In genomic region chr11:130047141-130047540, GRCh38 we compare ENCODE assay signal across 20 cellular contexts. TPM values are rescaled to one million over a fixed set of nuclear protein-coding genes. Genes with fewer than 3 reads are reported as not detected.
DNase-seq lines count a peak whose midpoint lies in the region; ATAC-seq and TF ChIP-seq lines count a peak whose summit lies in the region.
"Had no signal": no experiment of that assay in that cellular context is flagged by ENCODE, and none has a peak within 500 bp of the region (broad histone marks: within the 10 kb centered on the region; RNA-seq: fewer than 3 reads in every experiment).

No MANE protein-coding gene starts in this region.

- H3K18ac ChIP-seq in IMR-90 (ENCODE audit: low read depth, low read length): no peak overlapping the region

- no peaks in the 10 kb centered on the region for H4K20me1 ChIP-seq in IMR-90 (ENCODE audit: insufficient read depth, low read length)
- H4K20me1 ChIP-seq: BLaER1 had no signal

- peak; percentile 18 for DNase-seq in DMS53 (lab: John Stamatoyannopoulos, UW)
- DNase-seq in DMS53 treated with DMSO at 0.1 percent for 48 hours (lab: John Stamatoyannopoulos, UW; ENCODE audit: unreplicated experiment): no peak
- peak; percentile 29 for DNase-seq in IMR-90
- peak; percentile 4 for DNase-seq in osteocyte (ENCODE audit: extremely low spot score, unreplicated experiment)
- DNase-seq in activated CD8-positive, alpha-beta memory T cell treated with anti-CD3 and anti-CD28 coated beads, Interleukin-2, amount 50 U/mL, for 4 hours: no peak
- DNase-seq in NCI-H128 (lab: John Stamatoyannopoulos, UW; ENCODE audit: unreplicated experiment): no peak
- no peak for DNase-seq in MG63
- DNase-seq: Caco-2; CD4-positive, CD25-positive, alpha-beta regulatory T cell; CD8-positive, alpha-beta T cell; DMS79 treated with DMSO at 0.1 percent for 48 hours; GF-D8; GM23248; H7; HFFc6 had no signal

- no peaks in the 10 kb centered on the region for H3K9me3 Mint-ChIP-seq in osteocyte (ENCODE audit: unreplicated experiment)
- H3K9me3 Mint-ChIP-seq: CD4-positive, CD25-positive, alpha-beta regulatory T cell; CD8-positive, alpha-beta T cell; HFFc6 had no signal

- intact Hi-C loops in IMR-90 (cut with micrococcal nuclease): no loop called here

- no peak overlapping the region for H4K8ac ChIP-seq in IMR-90 (ENCODE audit: low read depth in 2 of 2, low read length in 2 of 2)

- dilution Hi-C loops in IMR-90 (cut with HindIII; ENCODE audit: low sequenced_read_pairs, unreplicated experiment): no loop called here

- no peak for TF ChIP-seq CTCF in IMR-90 (conservative IDR thresholded peaks at IDR 0.05; ENCODE audit: low read depth, low read length)
- TF ChIP-seq CTCF in osteocyte (IDR thresholded peaks at IDR 0.05): no peak

- H3K9me1 ChIP-seq in IMR-90 (ENCODE audit: insufficient read depth, low read length): no peaks in the 10 kb centered on the region

- no peak overlapping the region for H3K14ac ChIP-seq in IMR-90 (replicated peaks; ENCODE audit: low read depth, low read length)

- H3K27me3 ChIP-seq in IMR-90 (ENCODE audit: control insufficient read depth, insufficient read depth, low read length) (no peaks in the 10 kb centered on the region), MG63 (no peaks in the 10 kb centered on the region)
- H3K27me3 ChIP-seq: BLaER1 had no signal

- H3K4me1 Mint-ChIP-seq in osteocyte (ENCODE audit: unreplicated experiment): peaks cover 2% of the 10 kb centered on the region

- no peaks in the 10 kb centered on the region for H3K27me3 Mint-ChIP-seq in osteocyte (ENCODE audit: unreplicated experiment)

- H2BK20ac ChIP-seq in IMR-90 (ENCODE audit: low read depth, low read length): no peak overlapping the region

- H3K36me3 ChIP-seq in IMR-90 (ENCODE audit: control insufficient read depth, insufficient read depth, low read length) (no peaks in the 10 kb centered on the region), MG63 (no peaks in the 10 kb centered on the region)
- H3K36me3 ChIP-seq: BLaER1 had no signal

- H3K9me3 ChIP-seq in IMR-90 (ENCODE audit: control insufficient read depth, insufficient read depth, low read length): no peaks in the 10 kb centered on the region
- H3K9me3 ChIP-seq in MG63: no peaks in the 10 kb centered on the region; the same call in 1 of the 2 replicates

- no peak overlapping the region for H2AK9ac ChIP-seq in IMR-90 (replicated peaks; ENCODE audit: low read depth, low read length, poor library complexity)

- ATAC-seq in IMR-90 (ENCODE audit: low read depth): no peak
- ATAC-seq: CD8-positive, alpha-beta T cell; HCT116 had no signal

- no peak for TF ChIP-seq POLR2A in IMR-90 (IDR thresholded peaks at IDR 0.05; ENCODE audit: low read depth, low read length)

- H3K79me1 ChIP-seq in IMR-90 (ENCODE audit: low read depth in 1 of 2, low read length in 2 of 2): no peaks in the 10 kb centered on the region

- no peak overlapping the region for H2BK5ac ChIP-seq in IMR-90 (ENCODE audit: low read depth, low read length, poor library complexity, severe bottlenecking)

- no peak overlapping the region for H2AFZ ChIP-seq in IMR-90 (replicated peaks; ENCODE audit: low read length, poor library complexity)
- H2AFZ ChIP-seq: GM23248 had no signal

- H2BK15ac ChIP-seq in IMR-90 (ENCODE audit: low read depth, low read length): no peak overlapping the region

- no peak for TF ChIP-seq RAD21 in IMR-90 (IDR thresholded peaks at IDR 0.05; ENCODE audit: low read length)

- H2BK120ac ChIP-seq in IMR-90 (ENCODE audit: low read depth, low read length): no peak overlapping the region

- no TSS peak for BruUV-seq in IMR-90 (replicated peaks; lab: Mats Ljungman, UMichigan)

- H3K56ac ChIP-seq in IMR-90 (ENCODE audit: extremely low read depth, insufficient read depth, low read length): no peak overlapping the region

- H3K4me3 ChIP-seq in IMR-90 (ENCODE audit: insufficient read depth, low read depth, low read length) (no peak overlapping the region), MG63 (no peak overlapping the region)
- H3K4me3 ChIP-seq: BLaER1, GM23248 had no signal

- H3K27ac ChIP-seq in IMR-90 (ENCODE audit: insufficient read depth, low read length): no peak overlapping the region
- H3K27ac ChIP-seq: 22Rv1, BLaER1, C4-2B, GM23248 had no signal

- no peak overlapping the region for H4K91ac ChIP-seq in IMR-90 (ENCODE audit: insufficient read depth, low read depth, low read length)

- H3K9ac ChIP-seq in IMR-90 (ENCODE audit: low read depth, low read length): no peak overlapping the region
- H3K9ac ChIP-seq: BLaER1, GM23248 had no signal

- no peak overlapping the region for H2AK5ac ChIP-seq in IMR-90 (ENCODE audit: low read depth, low read length)

- WGBS in IMR-90 (ENCODE audit: extremely low coverage in 2 of 2, insufficient read length in 1 of 2), 2 experiments: no CpG with 5 or more reads among the region's 1 CpG

- H4K5ac ChIP-seq in IMR-90 (ENCODE audit: low read depth, low read length): no peak overlapping the region

- POLR2A ChIA-PET in IMR-90 (lab: Charles Lee; ENCODE audit: unreplicated experiment): no interaction called here

- H3K4me2 ChIP-seq in IMR-90 (ENCODE audit: low read depth, low read length): no peak overlapping the region
- H3K4me2 ChIP-seq: BLaER1 had no signal

- no peak overlapping the region for H3K23ac ChIP-seq in IMR-90 (ENCODE audit: low read depth, low read length)

- CTCF ChIA-PET in IMR-90 (lab: Yijun Ruan, JAX): no interaction called here

- H3K27ac Mint-ChIP-seq in osteocyte (ENCODE audit: unreplicated experiment): no peak overlapping the region
- H3K27ac Mint-ChIP-seq: B cell; CD4-positive, CD25-positive, alpha-beta regulatory T cell; CD8-positive, alpha-beta T cell; HFFc6 had no signal

- H3K4me3 Mint-ChIP-seq in osteocyte (ENCODE audit: unreplicated experiment): no peak overlapping the region
- H3K4me3 Mint-ChIP-seq: B cell; CD4-positive, CD25-positive, alpha-beta regulatory T cell; CD8-positive, alpha-beta T cell; HFFc6 had no signal

- no peaks in the 10 kb centered on the region for H3K36me3 Mint-ChIP-seq in osteocyte (ENCODE audit: unreplicated experiment)
- H3K36me3 Mint-ChIP-seq: CD4-positive, CD25-positive, alpha-beta regulatory T cell; CD8-positive, alpha-beta T cell had no signal

- peaks cover 3% of the 10 kb centered on the region for H3K4me1 ChIP-seq in IMR-90 (ENCODE audit: control insufficient read depth, insufficient read depth, low read length)

- in situ Hi-C loops in IMR-90 (cut with MboI; ENCODE audit: low sequenced_read_pairs): no loop called here

- H3K4ac ChIP-seq in IMR-90 (ENCODE audit: low read depth, low read length): no peak overlapping the region

TF ChIP-seq in IMR-90, 13 proteins besides CTCF, POLR2A, EP300 and RAD21:
- no peak for TF ChIP-seq RFX5 (IDR thresholded peaks at IDR 0.05; ENCODE audit: low read depth, low read length)
- TF ChIP-seq SMC3 (IDR thresholded peaks at IDR 0.05; ENCODE audit: low read depth, low read length): no peak
- TF ChIP-seq CHD1 (IDR thresholded peaks at IDR 0.05; ENCODE audit: low read depth, low read length): no peak
- no peak for TF ChIP-seq MXI1 (IDR thresholded peaks at IDR 0.05; ENCODE audit: borderline replicate concordance, low read depth, low read length)
- no peak for TF ChIP-seq RCOR1 (IDR thresholded peaks at IDR 0.05; ENCODE audit: insufficient replicate concordance, low read length)
- TF ChIP-seq BHLHE40 (IDR thresholded peaks at IDR 0.05; ENCODE audit: low read depth, low read length): no peak
- no peak for TF ChIP-seq FOS (IDR thresholded peaks at IDR 0.05; ENCODE audit: low read depth, low read length)
- TF ChIP-seq NFE2L2 (IDR thresholded peaks at IDR 0.05; ENCODE audit: low read depth, low read length): no peak
- no peak for TF ChIP-seq CEBPB (IDR thresholded peaks at IDR 0.05; ENCODE audit: low read depth, low read length)
- TF ChIP-seq, protein P1, sequence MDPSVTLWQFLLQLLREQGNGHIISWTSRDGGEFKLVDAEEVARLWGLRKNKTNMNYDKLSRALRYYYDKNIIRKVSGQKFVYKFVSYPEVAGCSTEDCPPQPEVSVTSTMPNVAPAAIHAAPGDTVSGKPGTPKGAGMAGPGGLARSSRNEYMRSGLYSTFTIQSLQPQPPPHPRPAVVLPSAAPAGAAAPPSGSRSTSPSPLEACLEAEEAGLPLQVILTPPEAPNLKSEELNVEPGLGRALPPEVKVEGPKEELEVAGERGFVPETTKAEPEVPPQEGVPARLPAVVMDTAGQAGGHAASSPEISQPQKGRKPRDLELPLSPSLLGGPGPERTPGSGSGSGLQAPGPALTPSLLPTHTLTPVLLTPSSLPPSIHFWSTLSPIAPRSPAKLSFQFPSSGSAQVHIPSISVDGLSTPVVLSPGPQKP (IDR thresholded peaks at IDR 0.05; ENCODE audit: borderline replicate concordance, low read depth, low read length): no peak
- no peak for TF ChIP-seq MAZ (IDR thresholded peaks at IDR 0.05; ENCODE audit: borderline replicate concordance, low read depth, low read length)
- no peak for TF ChIP-seq MAFK (IDR thresholded peaks at IDR 0.05; ENCODE audit: low read depth, low read length)
- TF ChIP-seq USF2 (IDR thresholded peaks at IDR 0.05; ENCODE audit: low read depth, low read length): no peak

RNA-seq across cellular contexts. Expression of gene APLP2, which starts 22.6 kb away (rescaled TPM):
- total RNA-seq in IMR-90 (2012; rRNA removed) (127 and 134 TPM in 2 replicates), osteocyte (330 and 338 TPM in 2 replicates)
- polyA plus RNA-seq in IMR-90 (2012; rRNA removed): 210 and 235 TPM in 2 replicates
- 149 and 158 TPM in 2 replicates for polyA plus RNA-seq in IMR-90 (2012; cell fraction: cytosol; rRNA removed)
- 87.7 and 134 TPM in 2 replicates for polyA plus RNA-seq in IMR-90 (2012; cell fraction: nucleus; rRNA removed; ENCODE audit: low replicate concordance)
- 369 and 426 TPM in 2 replicates for total RNA-seq in MG63 (2014; rRNA removed; shearing (Covaris generic); ENCODE audit: low replicate concordance)

RNA-seq across cellular contexts. Expression of gene PRDM10, which starts 44.5 kb away (rescaled TPM):
- total RNA-seq in IMR-90 (2012; rRNA removed) (6.5 and 6.7 TPM in 2 replicates), osteocyte (15.3 and 17.2 TPM in 2 replicates)
- polyA plus RNA-seq in IMR-90 (2012; rRNA removed): 3.1 and 4.5 TPM in 2 replicates
- polyA plus RNA-seq in IMR-90 (2012; cell fraction: cytosol; rRNA removed): 1.8 TPM in 2 replicates
- polyA plus RNA-seq in IMR-90 (2012; cell fraction: nucleus; rRNA removed; ENCODE audit: low replicate concordance): 16.1 and 20.0 TPM in 2 replicates
- total RNA-seq in MG63 (2014; rRNA removed; shearing (Covaris generic); ENCODE audit: low replicate concordance): 3.6 and 4.9 TPM in 2 replicates

Comparison
In these comparisons a context has a peak if more than half of its experiments do, and no peak if none do; other contexts are left out.
1. DNase-seq: peak in DMS53 (single experiment), IMR-90 (single experiment) and osteocyte (single experiment); none in DMS53 treated with DMSO at 0.1 percent for 48 hours (single experiment), activated CD8-positive, alpha-beta memory T cell treated with anti-CD3 and anti-CD28 coated beads, Interleukin-2, amount 50 U/mL, for 4 hours (single experiment), NCI-H128 (single experiment) and MG63 (single experiment).